ENCODE assay signal across 20 cellular contexts in genomic region chrX:8484360-8484759, GRCh38. TPM values are rescaled to one million over a fixed set of nuclear protein-coding genes. Genes with fewer than 3 reads are reported as not detected.
"Had no signal": no experiment of that assay in that cellular context is flagged by ENCODE, and none has a peak within 500 bp of the region (broad histone marks: within the 10 kb centered on the region; RNA-seq: fewer than 3 reads in every experiment).

No MANE protein-coding gene starts in this region.

- DNase-seq: activated CD4-positive, alpha-beta T cell treated with anti-CD3 and anti-CD28 coated beads, Interleukin-2, amount 10 ng/mL, durations not matched to agents 24 days and 14 days; activated CD4-positive, CD25-positive, alpha-beta regulatory T cell; activated CD8-positive, alpha-beta memory T cell treated with anti-CD3 and anti-CD28 coated beads, Interleukin-2, amount 50 U/mL, for 48 hours; activated CD8-positive, alpha-beta T cell treated with anti-CD3 and anti-CD28 coated beads, Interleukin-2, amount 10 ng/mL, durations not matched to agents 7 days and 5 days; activated naive CD8-positive, alpha-beta T cell treated with anti-CD3 and anti-CD28 coated beads, Interleukin-2, amount 10 ng/mL, durations not matched to agents 7 days and 5 days; effector CD4-positive, alpha-beta T cell; esophagus squamous epithelium; kidney glomerular epithelial cell; mesendoderm; stimulated activated CD4-positive, alpha-beta T cell treated with anti-CD3 and anti-CD28 coated beads, Interleukin-4, amount 100 ng/mL, for 1 hour; stimulated activated naive B cell treated with anti-CD40 and anti-IgM and Interleukin-4, amounts not matched to agents 10 μg/mL and 1 μg/mL and 100 μg/mL, for 72 hours; tibial artery; uterus had no signal

- ATAC-seq: activated CD8-positive, alpha-beta T cell treated with anti-CD3 and anti-CD28 coated beads, Interleukin-2, amount 10 ng/mL, durations not matched to agents 7 days and 5 days; natural killer cell treated with Interleukin-12 subunit alpha and Interleukin-12 subunit beta and Interleukin-15 and Interleukin-18, amount 100 ng/mL, for 72 hours; stimulated activated naive B cell treated with anti-CD40 and anti-IgM and Interleukin-4, amounts not matched to agents 10 μg/mL and 1 μg/mL and 100 μg/mL, for 72 hours had no signal

- H3K4me1 Mint-ChIP-seq: activated CD4-positive, alpha-beta T cell treated with anti-CD3 and anti-CD28 coated beads, Interleukin-2, amount 10 ng/mL, durations not matched to agents 24 days and 14 days; activated naive CD8-positive, alpha-beta T cell treated with anti-CD3 and anti-CD28 coated beads, Interleukin-2, amount 10 ng/mL, durations not matched to agents 7 days and 5 days; brain; central memory CD8-positive, alpha-beta T cell; stimulated activated naive B cell treated with anti-CD40 and anti-IgM and Interleukin-4, amounts not matched to agents 10 μg/mL and 1 μg/mL and 100 μg/mL, for 72 hours had no signal

- H3K4me3 Mint-ChIP-seq: activated CD4-positive, alpha-beta T cell treated with anti-CD3 and anti-CD28 coated beads, Interleukin-2, amount 10 ng/mL, durations not matched to agents 24 days and 14 days; activated CD8-positive, alpha-beta T cell treated with anti-CD3 and anti-CD28 coated beads, Interleukin-2, amount 10 ng/mL, durations not matched to agents 7 days and 5 days; activated naive CD8-positive, alpha-beta T cell treated with anti-CD3 and anti-CD28 coated beads, Interleukin-2, amount 10 ng/mL, durations not matched to agents 7 days and 5 days; brain; central memory CD8-positive, alpha-beta T cell; natural killer cell treated with Interleukin-12 subunit alpha and Interleukin-12 subunit beta and Interleukin-15 and Interleukin-18, amount 100 ng/mL, for 72 hours; stimulated activated naive B cell treated with anti-CD40 and anti-IgM and Interleukin-4, amounts not matched to agents 10 μg/mL and 1 μg/mL and 100 μg/mL, for 72 hours had no signal

- H3K36me3 Mint-ChIP-seq: activated naive CD8-positive, alpha-beta T cell treated with anti-CD3 and anti-CD28 coated beads, Interleukin-2, amount 10 ng/mL, durations not matched to agents 7 days and 5 days; brain; natural killer cell treated with Interleukin-12 subunit alpha and Interleukin-12 subunit beta and Interleukin-15 and Interleukin-18, amount 100 ng/mL, for 72 hours; stimulated activated naive B cell treated with anti-CD40 and anti-IgM and Interleukin-4, amounts not matched to agents 10 μg/mL and 1 μg/mL and 100 μg/mL, for 72 hours had no signal

- H3K27ac Mint-ChIP-seq: activated CD4-positive, alpha-beta T cell treated with anti-CD3 and anti-CD28 coated beads, Interleukin-2, amount 10 ng/mL, durations not matched to agents 24 days and 14 days; activated CD8-positive, alpha-beta T cell treated with anti-CD3 and anti-CD28 coated beads, Interleukin-2, amount 10 ng/mL, durations not matched to agents 7 days and 5 days; activated naive CD8-positive, alpha-beta T cell treated with anti-CD3 and anti-CD28 coated beads, Interleukin-2, amount 10 ng/mL, durations not matched to agents 7 days and 5 days; brain; natural killer cell treated with Interleukin-12 subunit alpha and Interleukin-12 subunit beta and Interleukin-15 and Interleukin-18, amount 100 ng/mL, for 72 hours; stimulated activated naive B cell treated with anti-CD40 and anti-IgM and Interleukin-4, amounts not matched to agents 10 μg/mL and 1 μg/mL and 100 μg/mL, for 72 hours had no signal

- H3K9me3 Mint-ChIP-seq: activated CD4-positive, alpha-beta T cell treated with anti-CD3 and anti-CD28 coated beads, Interleukin-2, amount 10 ng/mL, durations not matched to agents 24 days and 14 days; activated naive CD8-positive, alpha-beta T cell treated with anti-CD3 and anti-CD28 coated beads, Interleukin-2, amount 10 ng/mL, durations not matched to agents 7 days and 5 days; brain had no signal

- H3K27me3 Mint-ChIP-seq: activated CD4-positive, alpha-beta T cell treated with anti-CD3 and anti-CD28 coated beads, Interleukin-2, amount 10 ng/mL, durations not matched to agents 24 days and 14 days; activated naive CD8-positive, alpha-beta T cell treated with anti-CD3 and anti-CD28 coated beads, Interleukin-2, amount 10 ng/mL, durations not matched to agents 7 days and 5 days; brain; central memory CD8-positive, alpha-beta T cell; natural killer cell treated with Interleukin-12 subunit alpha and Interleukin-12 subunit beta and Interleukin-15 and Interleukin-18, amount 100 ng/mL, for 72 hours; stimulated activated naive B cell treated with anti-CD40 and anti-IgM and Interleukin-4, amounts not matched to agents 10 μg/mL and 1 μg/mL and 100 μg/mL, for 72 hours had no signal

RNA-seq across cellular contexts. Expression of gene VCX3B, which starts 19.7 kb away (rescaled TPM):
- total RNA-seq: activated CD4-positive, alpha-beta T cell treated with anti-CD3 and anti-CD28 coated beads, Interleukin-2, amount 10 ng/mL, durations not matched to agents 24 days and 14 days; activated CD8-positive, alpha-beta T cell treated with anti-CD3 and anti-CD28 coated beads, Interleukin-2, amount 10 ng/mL, durations not matched to agents 7 days and 5 days; activated naive CD8-positive, alpha-beta T cell treated with anti-CD3 and anti-CD28 coated beads, Interleukin-2, amount 10 ng/mL, durations not matched to agents 7 days and 5 days; endothelial cell of umbilical vein; esophagus squamous epithelium; fibroblast of villous mesenchyme; natural killer cell treated with Interleukin-12 subunit alpha and Interleukin-12 subunit beta and Interleukin-15 and Interleukin-18, amount 100 ng/mL, for 72 hours; skeletal muscle tissue; subcutaneous adipose tissue; uterus had no signal
